ENCODE assay signal across 19 cellular contexts in genomic region chr4:104488151-104488550, GRCh38. TPM values are rescaled to one million over a fixed set of nuclear protein-coding genes. Genes with fewer than 3 reads are reported as not detected.
A peak's percentile ranks its signal among the peaks of the same experiment; 100 is the strongest.
DNase-seq lines count a peak whose midpoint lies in the region; ATAC-seq and TF ChIP-seq lines count a peak whose summit lies in the region.
"Had no signal": no experiment of that assay in that cellular context is flagged by ENCODE, and none has a peak within 500 bp of the region (broad histone marks: within the 10 kb centered on the region; RNA-seq: fewer than 3 reads in every experiment).

No MANE protein-coding gene starts in this region.

- H3K79me1 ChIP-seq in H9 (ENCODE audit: insufficient read depth, low read depth, low read length, poor library complexity, severe bottlenecking) = no peaks in the 10 kb centered on the region

- H3K4me1 ChIP-seq in H9 (ENCODE audit: insufficient read depth, low read length) (peaks cover 2% of the 10 kb centered on the region; the same call in 1 of the 2 replicates), OCI-LY7 (ENCODE audit: insufficient read depth, low read length, poor library complexity, severe bottlenecking) (peaks cover 4% of the 10 kb centered on the region)

- no peak overlapping the region for H3K9ac ChIP-seq in H9 (ENCODE audit: extremely low read depth, insufficient read length, low read length)
- H3K9ac ChIP-seq: BLaER1 treated with 17β-estradiol and CSF1 and Interleukin-3, amounts not matched to agents 10 nM and 100 nM had no signal

- CTCF ChIA-PET in OCI-LY7 (lab: Charles Lee; ENCODE audit: unreplicated experiment) = no interaction called here

- H3K4me1 Mint-ChIP-seq in H9 (peaks cover 42 to 51% of the 10 kb centered on the region in 2 experiments), nephron (peaks cover 49% of the 10 kb centered on the region)

- no peaks in the 10 kb centered on the region for H3K27me3 ChIP-seq in H9 (ENCODE audit: insufficient read depth, low read length)
- H3K27me3 ChIP-seq: BLaER1 treated with 17β-estradiol and CSF1 and Interleukin-3, amounts not matched to agents 10 nM and 100 nM; Peyer's patch had no signal

- H2BK15ac ChIP-seq in H9 (ENCODE audit: low read depth, low read length) = no peak overlapping the region

- H3K4me2 ChIP-seq in H9 (ENCODE audit: insufficient read depth, insufficient read length, low read length) = no peak overlapping the region
- peak overlapping the region; percentile 15; the same call in 1 of the 2 replicates for H3K4me2 ChIP-seq in OCI-LY7 (ENCODE audit: low read length)
- H3K4me2 ChIP-seq: BLaER1 treated with 17β-estradiol and CSF1 and Interleukin-3, amounts not matched to agents 10 nM and 100 nM had no signal

- H3K4me3 Mint-ChIP-seq in H9 (no peak overlapping the region), nephron (peak overlapping the region; percentile 18 to 59 (median 39))
- H3K4me3 Mint-ChIP-seq: CD8-positive, alpha-beta memory T cell had no signal

- no CpG with 5 or more reads among the region's 1 CpG for WGBS in H9 (ENCODE audit: extremely low coverage, insufficient read length, low lambda C conversion rate)

- peak; percentile 8 for DNase-seq in Ammon's horn (ENCODE audit: low spot score)
- DNase-seq in H9 = no peak
- DNase-seq in OCI-LY7 (ENCODE audit: low spot score) = no peak
- no peak for DNase-seq in NK-92 (lab: John Stamatoyannopoulos, UW; ENCODE audit: unreplicated experiment)
- no peak for DNase-seq in SHP77 treated with DMSO at 0.1 percent for 48 hours (lab: John Stamatoyannopoulos, UW)
- DNase-seq: CD8-positive, alpha-beta memory T cell; DMS53; EL; NCI-H1436; NCI-H2029; NCI-H748 treated with DMSO at 0.1 percent for 48 hours; Peyer's patch; SW 1271 had no signal

- H4K20me1 ChIP-seq in H9 (ENCODE audit: control insufficient read depth, insufficient read depth, insufficient read length) (no peaks in the 10 kb centered on the region), OCI-LY7 (ENCODE audit: insufficient read depth, low read length) (no peaks in the 10 kb centered on the region)
- H4K20me1 ChIP-seq: BLaER1 treated with 17β-estradiol and CSF1 and Interleukin-3, amounts not matched to agents 10 nM and 100 nM had no signal

- no peak overlapping the region for H2BK20ac ChIP-seq in H9 (ENCODE audit: low read depth, low read length, poor library complexity, severe bottlenecking)

- no peak overlapping the region for H3K56ac ChIP-seq in H9 (ENCODE audit: insufficient read length, low read depth, low read length)

- H3K27ac ChIP-seq in H9 (ENCODE audit: insufficient read length, low read depth, low read length) (no peak overlapping the region), OCI-LY7 (ENCODE audit: low read depth, low read length, poor library complexity, severe bottlenecking) (no peak overlapping the region)
- H3K27ac ChIP-seq: BLaER1 treated with 17β-estradiol and CSF1 and Interleukin-3, amounts not matched to agents 10 nM and 100 nM; HL-60; Peyer's patch had no signal

- no peaks in the 10 kb centered on the region for H3K36me3 ChIP-seq in OCI-LY7 (ENCODE audit: insufficient read depth, low read length)
- H3K36me3 ChIP-seq: BLaER1 treated with 17β-estradiol and CSF1 and Interleukin-3, amounts not matched to agents 10 nM and 100 nM; Peyer's patch had no signal

- no peak overlapping the region for H3K4me3 ChIP-seq in OCI-LY7 (ENCODE audit: low read depth, low read length, poor library complexity, severe bottlenecking)
- H3K4me3 ChIP-seq: BLaER1 treated with 17β-estradiol and CSF1 and Interleukin-3, amounts not matched to agents 10 nM and 100 nM; Peyer's patch had no signal

- no peaks in the 10 kb centered on the region for H3K9me2 ChIP-seq in OCI-LY7 (ENCODE audit: insufficient read depth, low read length)

- no peak overlapping the region for H3T11ph ChIP-seq in H9 (ENCODE audit: low read length)

- H3K9me3 Mint-ChIP-seq in H9 (no peaks in the 10 kb centered on the region), nephron (no peaks in the 10 kb centered on the region)

- no peak overlapping the region for H3K4ac ChIP-seq in H9 (ENCODE audit: low read depth, low read length)

- no TSS peak for BruUV-seq in OCI-LY7 (replicated peaks; lab: Mats Ljungman, UMichigan)

- peak overlapping the region; percentile 23 for H2BK120ac ChIP-seq in H9 (ENCODE audit: low read depth, low read length, poor library complexity, severe bottlenecking)

- H2BK5ac ChIP-seq in H9 (ENCODE audit: insufficient read length, low read length) = no peak overlapping the region

- ATAC-seq in GM18870 (IDR thresholded peaks at IDR 0.05; ENCODE audit: unreplicated experiment) (no peak), HG03460 (IDR thresholded peaks at IDR 0.05; ENCODE audit: unreplicated experiment) (no peak)

- H3K27me3 Mint-ChIP-seq in H9 (ENCODE audit: low read depth) (no peaks in the 10 kb centered on the region), nephron (ENCODE audit: low read depth) (no peaks in the 10 kb centered on the region)

- peaks cover 16% of the 10 kb centered on the region for H3K23me2 ChIP-seq in H9 (ENCODE audit: insufficient read length, low read depth, low read length, poor library complexity, severe bottlenecking)

- H3K23ac ChIP-seq in H9 (ENCODE audit: insufficient read length, low read depth, low read length) = no peak overlapping the region

- POLR2A ChIA-PET in OCI-LY7 (lab: Charles Lee) = interaction anchor here (1.5 kb wide), 1 partner anchor 92 kb away, joined by 4 read pairs; no protein-coding TSS in a partner anchor

- no peak overlapping the region for H4K5ac ChIP-seq in H9 (ENCODE audit: insufficient read length, low read depth, low read length)

- H3K9me3 ChIP-seq in H9 (ENCODE audit: control insufficient read depth, low read depth, low read length) (no peaks in the 10 kb centered on the region), OCI-LY7 (ENCODE audit: low read length) (no peaks in the 10 kb centered on the region)
- H3K9me3 ChIP-seq: Peyer's patch had no signal

- H3K27ac Mint-ChIP-seq in H9 (no peak overlapping the region), nephron (peak overlapping the region in 2 of 3 experiments; percentile 6 to 11)

- no peak overlapping the region for H2BK12ac ChIP-seq in H9 (ENCODE audit: insufficient read length, low read depth, low read length)

- H3K18ac ChIP-seq in H9 (ENCODE audit: insufficient read length, low read depth, low read length) = no peak overlapping the region

- no peak overlapping the region for H2AK5ac ChIP-seq in H9 (ENCODE audit: insufficient read length, low read length)

- intact Hi-C loops in OCI-LY7 (cut with micrococcal nuclease; ENCODE audit: unreplicated experiment) = no loop called here

- H3K36me3 Mint-ChIP-seq in H9 (ENCODE audit: insufficient read depth in 1 of 3, low read depth in 3 of 3) (no peaks in the 10 kb centered on the region; a peak in 1 of 7 replicates), nephron (ENCODE audit: low read depth) (no peaks in the 10 kb centered on the region)
- H3K36me3 Mint-ChIP-seq: CD8-positive, alpha-beta memory T cell had no signal

- no peak overlapping the region for H2AFZ ChIP-seq in H9 (ENCODE audit: low read length)
- H2AFZ ChIP-seq in OCI-LY7 (ENCODE audit: low read length) = no peak overlapping the region

- H3K79me2 ChIP-seq in H9 (ENCODE audit: insufficient read depth, low read length) (no peaks in the 10 kb centered on the region), OCI-LY7 (ENCODE audit: insufficient read depth, low read depth, low read length) (no peaks in the 10 kb centered on the region)

- H3K14ac ChIP-seq in H9 (ENCODE audit: insufficient read depth, low read length) = no peak overlapping the region

- no peak overlapping the region for H4K91ac ChIP-seq in H9 (ENCODE audit: insufficient read length, low read depth, low read length)

- no peak overlapping the region for H4K8ac ChIP-seq in H9 (replicated peaks; ENCODE audit: insufficient read length, low read depth, low read length)

- TF ChIP-seq CTCF in H9 (conservative IDR thresholded peaks at IDR 0.05) = no peak
- no peak for TF ChIP-seq CTCF in OCI-LY7 (conservative IDR thresholded peaks at IDR 0.05; ENCODE audit: low read length)
- TF ChIP-seq CTCF in nephron (IDR thresholded peaks at IDR 0.05; ENCODE audit: unreplicated experiment in 3 of 3) = no peak

RNA-seq across cellular contexts. Expression of gene CXXC4, which starts 6.5 kb away (rescaled TPM):
- total RNA-seq in H9 (2021) = 4.2 TPM in 2 replicates
- 0.03 TPM in 1 of 2 replicates, not detected in the other for total RNA-seq in OCI-LY7 (2014; rRNA removed; shearing (Covaris generic))
- not detected in 2 replicates for total RNA-seq in OCI-LY7 (2022)
- total RNA-seq: CD8-positive, alpha-beta memory T cell; M059J had no signal

Comparison
In these comparisons a context has a peak if more than half of its experiments do, and no peak if none do; other contexts are left out.
1. H3K27ac Mint-ChIP-seq: peak in nephron (2 of 3); none in H9 (0 of 3).
2. H3K4me3 Mint-ChIP-seq: peak in nephron (3 of 3); none in H9 (0 of 2).